11 cellular contexts compared by ENCODE assay signal in the genomic region with DNA sequence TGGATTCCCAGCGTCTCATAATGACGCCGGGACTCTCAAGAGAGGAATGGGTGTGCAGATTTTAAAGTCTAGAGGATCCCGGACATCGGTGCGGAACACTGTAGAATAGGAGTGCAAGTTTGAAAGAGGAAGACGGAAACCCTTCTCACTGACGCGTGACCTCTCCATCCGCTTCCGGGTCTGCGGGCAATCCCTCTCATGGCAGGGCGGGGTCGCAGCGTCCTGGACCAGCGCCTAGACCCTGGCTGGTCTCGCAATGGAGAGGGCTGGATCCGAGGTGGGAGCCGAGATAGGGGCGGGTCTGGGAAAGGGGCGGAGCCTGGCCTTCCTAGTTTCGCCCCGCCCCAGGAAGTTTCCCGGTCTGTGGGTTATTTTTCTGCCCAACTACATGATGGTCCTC. TPM values are rescaled to one million over a fixed set of nuclear protein-coding genes. Genes with fewer than 3 reads are reported as not detected.
DNase-seq lines count a peak whose midpoint lies in the region; ATAC-seq, FAIRE-seq and TF ChIP-seq lines count a peak whose summit lies in the region.
"Had no signal": no experiment of that assay in that cellular context is flagged by ENCODE, and none has a peak within 500 bp of the region (broad histone marks: within the 10 kb centered on the region; RNA-seq: fewer than 3 reads in every experiment).

No MANE protein-coding gene starts in this region.

- CTCF ChIA-PET in activated naive CD4-positive, alpha-beta T cell treated with anti-CD3 and anti-CD28 coated beads for 36 hours (lab: Charles Lee), result no interaction called here
- CTCF ChIA-PET in GM12878 (lab: Yijun Ruan, JAX), result no interaction called here

- no peak overlapping the region for H3K4me3 ChIP-seq in GM12878
- H3K4me3 ChIP-seq in kidney (ENCODE audit: low read length in 2 of 2), result peak overlapping the region; percentile 2 to 6
- H3K4me3 ChIP-seq in upper lobe of left lung, result peak overlapping the region in 2 of 4 donors; percentile 13 to 27
- H3K4me3 ChIP-seq in mucosa of descending colon, result no peak overlapping the region

- 60% methylated on average over 21 of the region's 24 CpGs for WGBS in GM12878 (ENCODE audit: insufficient coverage, insufficient replicate concordance, low lambda C conversion rate, missing lambda C conversion rate)
- WGBS in upper lobe of left lung, 2 donors, result 23 to 29% methylated on average over 17 to 24 of the region's 24 CpGs

- no peak overlapping the region for H3K27ac ChIP-seq in GM12878 (ENCODE audit: control insufficient read depth, insufficient read depth)
- no peak overlapping the region for H3K27ac ChIP-seq in kidney (ENCODE audit: low read depth in 2 of 2, low read length in 2 of 2)
- no peak overlapping the region for H3K27ac ChIP-seq in upper lobe of left lung

- FAIRE-seq in GM12878 (lab: Jason Lieb, UNC) (no peak), kidney (lab: Jason Lieb, UNC) (no peak)
- FAIRE-seq: astrocyte, islet of Langerhans had no signal

- POLR2A ChIA-PET in GM12878 (lab: Charles Lee), result no interaction called here

- H3K4me1 ChIP-seq in GM12878 (ENCODE audit: control insufficient read depth, insufficient read depth, low read length) (no peaks in the 10 kb centered on the region), kidney (ENCODE audit: control insufficient read depth in 1 of 2, insufficient read depth in 1 of 2, low read depth in 1 of 2, low read length in 2 of 2) (no peaks in the 10 kb centered on the region), upper lobe of left lung (peaks cover 0 to 9% (median 6%) of the 10 kb centered on the region in 4 donors), mucosa of descending colon (ENCODE audit: low read depth) (no peaks in the 10 kb centered on the region)

- peaks cover 21% of the 10 kb centered on the region for H3K27me3 Mint-ChIP-seq in activated naive CD4-positive, alpha-beta T cell treated with anti-CD3 and anti-CD28 coated beads for 36 hours (ENCODE audit: low read depth)

- BruUV-seq in GM12878 (replicated peaks; lab: Mats Ljungman, UMichigan), result no TSS peak

- H3K9me3 Mint-ChIP-seq in activated naive CD4-positive, alpha-beta T cell treated with anti-CD3 and anti-CD28 coated beads for 36 hours, result peaks cover 27% of the 10 kb centered on the region
- peaks cover 17 to 39% of the 10 kb centered on the region in 2 donors for H3K9me3 Mint-ChIP-seq in activated naive CD4-positive, alpha-beta T cell treated with anti-CD3 and anti-CD28 coated beads, Interleukin-2, amount 50 U/mL, for 72 hours

- SMC1A ChIA-PET in GM12878 (lab: Charles Lee; ENCODE audit: uncharacterized antibody, unreplicated experiment), result no interaction called here

- TF ChIP-seq POLR2A in GM12878 (IDR thresholded peaks at IDR 0.05; ENCODE audit: low read depth, low read length) (no peak), upper lobe of left lung (IDR thresholded peaks at IDR 0.05) (no peak)

- H3K27me3 ChIP-seq in GM12878 (replicated peaks in 1 of 2; ENCODE audit: control insufficient read depth in 2 of 2, insufficient read depth in 2 of 2, low read length in 1 of 2), result no peaks in the 10 kb centered on the region
- no peaks in the 10 kb centered on the region for H3K27me3 ChIP-seq in upper lobe of left lung

- H3K36me3 ChIP-seq in GM12878 (ENCODE audit: control insufficient read depth in 2 of 2, insufficient read depth in 2 of 2, low read length in 1 of 2) (no peaks in the 10 kb centered on the region), kidney (ENCODE audit: control insufficient read depth in 1 of 2, insufficient read depth in 2 of 2, low read length in 2 of 2) (no peaks in the 10 kb centered on the region), upper lobe of left lung (no peaks in the 10 kb centered on the region), mucosa of descending colon (ENCODE audit: low read depth) (no peaks in the 10 kb centered on the region)

- no peaks in the 10 kb centered on the region for H4K20me1 ChIP-seq in GM12878 (ENCODE audit: control insufficient read depth, insufficient read depth)

- peaks cover 3% of the 10 kb centered on the region; the same call in 1 of the 3 replicates for H3K9me3 ChIP-seq in GM12878 (replicated peaks; ENCODE audit: control insufficient read depth, insufficient read depth, low read length)
- peaks cover 6 to 9% of the 10 kb centered on the region in 2 donors for H3K9me3 ChIP-seq in kidney (ENCODE audit: control insufficient read depth in 1 of 2, low read length in 2 of 2)
- peaks cover 0 to 31% (median 14%) of the 10 kb centered on the region in 4 donors for H3K9me3 ChIP-seq in upper lobe of left lung
- H3K9me3 ChIP-seq in mucosa of descending colon, result peaks cover 14% of the 10 kb centered on the region

- H3K27ac Mint-ChIP-seq in activated naive CD4-positive, alpha-beta T cell treated with anti-CD3 and anti-CD28 coated beads for 36 hours, result no peak overlapping the region
- no peak overlapping the region for H3K27ac Mint-ChIP-seq in activated naive CD4-positive, alpha-beta T cell treated with anti-CD3 and anti-CD28 coated beads, Interleukin-2, amount 50 U/mL, for 72 hours

- no peak for TF ChIP-seq CTCF in GM12878 (IDR thresholded peaks at IDR 0.05 in 2 of 3, conservative IDR thresholded peaks at IDR 0.05 in 1 of 3; ENCODE audit: control insufficient read depth in 2 of 3, extremely low read depth in 1 of 3, insufficient read depth in 1 of 3, low read depth in 3 of 3, low read length in 3 of 3)
- no peak for TF ChIP-seq CTCF in kidney (IDR thresholded peaks at IDR 0.05; ENCODE audit: borderline replicate concordance, extremely low read depth, insufficient read depth)
- TF ChIP-seq CTCF in upper lobe of left lung (IDR thresholded peaks at IDR 0.05), result no peak
- no peak for TF ChIP-seq CTCF in mucosa of descending colon (IDR thresholded peaks at IDR 0.05)

- TF ChIP-seq EP300 in GM12878 (IDR thresholded peaks at IDR 0.05; ENCODE audit: borderline replicate concordance in 1 of 2, control insufficient read depth in 1 of 2, low read depth in 2 of 2, low read length in 2 of 2) (no peak), upper lobe of left lung (IDR thresholded peaks at IDR 0.05) (no peak)

- no peak for ATAC-seq in activated naive CD4-positive, alpha-beta T cell treated with anti-CD3 and anti-CD28 coated beads, Interleukin-2, amount 50 U/mL, for 72 hours
- ATAC-seq in GM12878 (no peak), upper lobe of left lung (ENCODE audit: low FRiP score in 2 of 2) (peak; percentile 12 to 52), mucosa of descending colon (no peak)

- H2AFZ ChIP-seq in GM12878 (ENCODE audit: control insufficient read depth, low read depth, low read length), result no peak overlapping the region

- peak overlapping the region; percentile 55 for H3K4me3 Mint-ChIP-seq in activated naive CD4-positive, alpha-beta T cell treated with anti-CD3 and anti-CD28 coated beads for 36 hours

- intact Hi-C loops in activated naive CD4-positive, alpha-beta T cell treated with anti-CD3 and anti-CD28 coated beads for 36 hours (cut with micrococcal nuclease), result no loop called here
- intact Hi-C loops in GM12878 (cut with micrococcal nuclease; ENCODE audit: unreplicated experiment), result no loop called here
- intact Hi-C loops in kidney (cut with DNase I), result no loop called here
- intact Hi-C loops in mucosa of descending colon (cut with DNase I, micrococcal nuclease), result no loop called here

- peaks cover 7% of the 10 kb centered on the region for H3K4me1 Mint-ChIP-seq in activated naive CD4-positive, alpha-beta T cell treated with anti-CD3 and anti-CD28 coated beads for 36 hours (ENCODE audit: low read depth)

- no peak overlapping the region for H3K9ac ChIP-seq in GM12878 (ENCODE audit: control insufficient read depth, insufficient read depth, low read length)
- H3K9ac ChIP-seq in kidney (ENCODE audit: low read length in 2 of 2), result no peak overlapping the region

- H3K79me2 ChIP-seq in GM12878 (ENCODE audit: control insufficient read depth, insufficient read depth, low read length), result peaks cover 2% of the 10 kb centered on the region; the same call in 1 of the 2 replicates

- H3K36me3 Mint-ChIP-seq in activated naive CD4-positive, alpha-beta T cell treated with anti-CD3 and anti-CD28 coated beads for 36 hours (ENCODE audit: low read depth), result peaks cover 27% of the 10 kb centered on the region
- H3K36me3 Mint-ChIP-seq in activated naive CD4-positive, alpha-beta T cell treated with anti-CD3 and anti-CD28 coated beads, Interleukin-2, amount 50 U/mL, for 72 hours, result peaks cover 41 to 46% of the 10 kb centered on the region in 2 donors

- DNase-seq in activated naive CD4-positive, alpha-beta T cell treated with anti-CD3 and anti-CD28 coated beads for 36 hours, result peak; percentile 25
- no peak for DNase-seq in activated naive CD4-positive, alpha-beta T cell treated with anti-CD3 and anti-CD28 coated beads, Interleukin-2, amount 50 U/mL, for 72 hours (ENCODE audit: low spot score in 2 of 2)
- DNase-seq in GM12878 (ENCODE audit: low read depth, low spot score), result no peak
- DNase-seq in kidney, result peak; percentile 89
- peak in 1 of 2 donors; percentile 80 for DNase-seq in upper lobe of left lung
- no peak for DNase-seq in NCI-H510A treated with DMSO at 0.1 percent for 48 hours (lab: John Stamatoyannopoulos, UW)
- no peak for DNase-seq in mucosa of descending colon
- DNase-seq in HK-2 (ENCODE audit: unreplicated experiment), result no peak
- DNase-seq: NCI-H1092 treated with DMSO at 0.1 percent for 48 hours had no signal

- H3K4me2 ChIP-seq in GM12878 (ENCODE audit: control insufficient read depth, insufficient read depth), result no peak overlapping the region

- in situ Hi-C loops in GM12878 (cut with MboI), result no loop called here

- RAD21 ChIA-PET in GM12878 (lab: Charles Lee; ENCODE audit: unreplicated experiment), result no interaction called here

- no peak for TF ChIP-seq RAD21 in GM12878 (IDR thresholded peaks at IDR 0.05; ENCODE audit: insufficient read depth, low read depth, low read length)

RNA-seq across cellular contexts. Expression of gene ZNF845, which starts 4.6 kb away (rescaled TPM):
- 1 to 10 TPM; 4.3 to 4.5 TPM for total RNA-seq in activated naive CD4-positive, alpha-beta T cell treated with anti-CD3 and anti-CD28 coated beads for 36 hours
- 1 to 10 TPM; 4.7 to 6.2 TPM for total RNA-seq in activated naive CD4-positive, alpha-beta T cell treated with anti-CD3 and anti-CD28 coated beads, Interleukin-2, amount 50 U/mL, for 72 hours
- total RNA-seq in GM12878 (2013; cell fraction: nucleolus; rRNA removed), result 34.7 and 36.6 TPM in 2 replicates
- total RNA-seq in GM12878 (2014; rRNA removed), result 4.1 and 5.2 TPM in 2 replicates
- total RNA-seq in GM12878 (2014; rRNA removed; fragmentation: Illumina TruSeq; extraction: Trizol), result 7.6 and 8.2 TPM in 2 replicates
- total RNA-seq in GM12878 (2021), result 3.6 and 4.2 TPM in 2 replicates
- 2.3 TPM for polyA plus RNA-seq in GM12878 (2011; ENCODE audit: low read depth)
- 6.0 and 10.7 TPM in 2 replicates for polyA plus RNA-seq in GM12878 (2011; rRNA removed)
- 1.6 and 2.0 TPM in 2 replicates for polyA plus RNA-seq in GM12878 (2011; cell fraction: cytosol; rRNA removed)
- polyA plus RNA-seq in GM12878 (2011; cell fraction: nucleus; rRNA removed), result 6.4 and 6.9 TPM in 2 replicates
- polyA plus RNA-seq in GM12878 (2012), result 3.2 and 3.7 TPM in 2 replicates
- polyA plus RNA-seq in GM12878 (2014; fragmentation: Illumina TruSeq; extraction: Trizol), result 4.2 and 4.3 TPM in 2 replicates
- polyA plus RNA-seq in GM12878 (2014; fragmentation: Nextera tagmentation; extraction: Ambion mirVana), result under 1 TPM; 0.58 to 0.66 TPM
- 1.6 and 2.3 TPM in 2 replicates for polyA plus RNA-seq in GM12878 (2014; rRNA removed)
- 1 to 10 TPM; 3.7 to 4.1 TPM for polyA plus RNA-seq in GM12878 (2016; fragmentation: Nextera tagmentation; extraction: Ambion mirVana)
- 9.5 and 19.6 TPM in 2 replicates for polyA minus RNA-seq in GM12878 (2011; rRNA and poly(A)+ RNA removed)
- 4.7 and 5.4 TPM in 2 replicates for polyA minus RNA-seq in GM12878 (2011; cell fraction: cytosol; rRNA and poly(A)+ RNA removed)
- polyA minus RNA-seq in GM12878 (2011; cell fraction: nucleus; rRNA and poly(A)+ RNA removed), result 5.7 and 7.7 TPM in 2 replicates
- total RNA-seq in kidney, result 9.2 TPM
- 1.9 TPM for polyA plus RNA-seq in kidney (ENCODE audit: insufficient read depth, low read depth, low replicate concordance)
- 10 to 100 TPM in 1 of 6 donors, 1 to 10 TPM in 5; 3.2 to 11.4 (median 6.2) TPM for total RNA-seq in upper lobe of left lung
- total RNA-seq in mucosa of descending colon, result 1 to 10 TPM; 6.1 to 7.9 (median 7.6) TPM

RNA-seq across cellular contexts. Expression of gene ZNF525, which starts 36.5 kb away (rescaled TPM):
- total RNA-seq in activated naive CD4-positive, alpha-beta T cell treated with anti-CD3 and anti-CD28 coated beads for 36 hours, result 10 to 100 TPM; 16.2 to 17.4 TPM
- 10 to 100 TPM; 19.3 to 27.4 TPM for total RNA-seq in activated naive CD4-positive, alpha-beta T cell treated with anti-CD3 and anti-CD28 coated beads, Interleukin-2, amount 50 U/mL, for 72 hours
- 123 and 129 TPM in 2 replicates for total RNA-seq in GM12878 (2013; cell fraction: nucleolus; rRNA removed)
- 12.4 and 14.6 TPM in 2 replicates for total RNA-seq in GM12878 (2014; rRNA removed)
- total RNA-seq in GM12878 (2014; rRNA removed; fragmentation: Illumina TruSeq; extraction: Trizol), result 18.1 and 18.9 TPM in 2 replicates
- 11.9 and 14.1 TPM in 2 replicates for total RNA-seq in GM12878 (2021)
- polyA plus RNA-seq in GM12878 (2011; ENCODE audit: low read depth), result 6.5 TPM
- 25.8 and 50.6 TPM in 2 replicates for polyA plus RNA-seq in GM12878 (2011; rRNA removed)
- 8.4 and 8.5 TPM in 2 replicates for polyA plus RNA-seq in GM12878 (2011; cell fraction: cytosol; rRNA removed)
- polyA plus RNA-seq in GM12878 (2011; cell fraction: nucleus; rRNA removed), result 35.3 and 38.5 TPM in 2 replicates
- polyA plus RNA-seq in GM12878 (2012), result 7.7 and 14.3 TPM in 2 replicates
- polyA plus RNA-seq in GM12878 (2014; fragmentation: Illumina TruSeq; extraction: Trizol), result 11.2 and 21.1 TPM in 2 replicates
- polyA plus RNA-seq in GM12878 (2014; fragmentation: Nextera tagmentation; extraction: Ambion mirVana), result 1 to 10 TPM; 3.0 to 4.0 TPM
- 7.6 TPM in 2 replicates for polyA plus RNA-seq in GM12878 (2014; rRNA removed)
- polyA plus RNA-seq in GM12878 (2016; fragmentation: Nextera tagmentation; extraction: Ambion mirVana), result 1 to 10 TPM; 7.1 TPM
- 26.3 and 38.7 TPM in 2 replicates for polyA minus RNA-seq in GM12878 (2011; rRNA and poly(A)+ RNA removed)
- polyA minus RNA-seq in GM12878 (2011; cell fraction: cytosol; rRNA and poly(A)+ RNA removed), result 10.2 and 11.2 TPM in 2 replicates
- 18.5 and 23.2 TPM in 2 replicates for polyA minus RNA-seq in GM12878 (2011; cell fraction: nucleus; rRNA and poly(A)+ RNA removed)
- total RNA-seq in kidney, result 17.2 TPM
- 3.9 TPM for polyA plus RNA-seq in kidney (ENCODE audit: insufficient read depth, low read depth, low replicate concordance)
- total RNA-seq in upper lobe of left lung, result 10 to 100 TPM in 3 of 6 donors, 1 to 10 TPM in 3; 2.4 to 15.7 (median 9.9) TPM
- 10 to 100 TPM; 11.9 to 18.3 (median 16.5) TPM for total RNA-seq in mucosa of descending colon

Comparison
In these comparisons a context has a peak if more than half of its experiments do, and no peak if none do; other contexts are left out.
1. DNase-seq: peak in activated naive CD4-positive, alpha-beta T cell treated with anti-CD3 and anti-CD28 coated beads for 36 hours (single experiment) and kidney (single experiment); none in activated naive CD4-positive, alpha-beta T cell treated with anti-CD3 and anti-CD28 coated beads, Interleukin-2, amount 50 U/mL, for 72 hours (0 of 2), GM12878 (single experiment), NCI-H510A treated with DMSO at 0.1 percent for 48 hours (single experiment), mucosa of descending colon (0 of 3) and HK-2 (single experiment).
2. ATAC-seq: peak in upper lobe of left lung (2 of 2); none in activated naive CD4-positive, alpha-beta T cell treated with anti-CD3 and anti-CD28 coated beads, Interleukin-2, amount 50 U/mL, for 72 hours (0 of 2), GM12878 (single experiment) and mucosa of descending colon (single experiment).
3. H3K4me3 ChIP-seq: peak in kidney (2 of 2); none in GM12878 (single experiment) and mucosa of descending colon (single experiment).